Comparison of ENCODE assay signal across 9 cellular contexts in genomic region chr10:77004917-77005564, GRCh38.
DNase-seq lines count a peak whose midpoint lies in the region; ATAC-seq, FAIRE-seq and TF ChIP-seq lines count a peak whose summit lies in the region.
"Had no signal": no experiment of that assay in that cellular context is flagged by ENCODE, and none has a peak within 500 bp of the region (broad histone marks: within the 10 kb centered on the region; RNA-seq: fewer than 3 reads in every experiment).

No MANE protein-coding gene starts in this region.

- DNase-seq in NCI-H2081 (lab: John Stamatoyannopoulos, UW) (peak; percentile 12 to 39), NCI-H2081 treated with DMSO at 0.1 percent for 48 hours (lab: John Stamatoyannopoulos, UW) (no peak), SK-N-SH (peak; percentile 52), foreskin keratinocyte (peak in 1 of 2 donors; percentile 25), pancreas (peak in 1 of 6 donors; percentile 16), GM19240 (ENCODE audit: insufficient read length, low spot score) (no peak)

- H3K4me1 ChIP-seq in SK-N-SH (ENCODE audit: control insufficient read depth in 1 of 2, insufficient read depth in 2 of 2, low read depth in 1 of 2, low read length in 1 of 2): peaks cover 0 to 2% of the 10 kb centered on the region in 2 experiments; a peak in 2 of 4 replicates
- H3K4me1 ChIP-seq in foreskin keratinocyte: no peaks in the 10 kb centered on the region
- H3K4me1 ChIP-seq in pancreas: no peaks in the 10 kb centered on the region

- H3K9me2 ChIP-seq in SK-N-SH: no peaks in the 10 kb centered on the region

- peak; percentile 34 for ATAC-seq in foreskin keratinocyte
- ATAC-seq in pancreas: peak in 3 of 4 donors; percentile 78 to 83 (median 82)
- ATAC-seq in GM18873 (IDR thresholded peaks at IDR 0.05; ENCODE audit: low FRiP score, unreplicated experiment): no peak
- ATAC-seq: activated T-cell treated with anti-CD3 and anti-CD28 coated beads, Interleukin-2, amount 50 U/mL, for 72 hours had no signal

- no peaks in the 10 kb centered on the region for H3F3A ChIP-seq in SK-N-SH (replicated peaks; ENCODE audit: insufficient read depth)

- POLR2A ChIA-PET in SK-N-SH (lab: Yijun Ruan, JAX): interaction anchor here (0.7 to 1.3 kb wide), 4 partner anchors 34 to 104 kb away, joined by 3 to 8 read pairs (median 3); no protein-coding TSS in a partner anchor

- TF ChIP-seq RAD21 in Ishikawa (IDR thresholded peaks at IDR 0.05; ENCODE audit: low read depth) (peak; percentile 72), SK-N-SH (IDR thresholded peaks at IDR 0.05; ENCODE audit: low read length) (peak; percentile 87)

- TF ChIP-seq EP300 in Ishikawa (IDR thresholded peaks at IDR 0.05; ENCODE audit: borderline replicate concordance) (no peak), SK-N-SH (IDR thresholded peaks at IDR 0.05; ENCODE audit: borderline replicate concordance in 1 of 2, low read depth in 1 of 2, low read length in 1 of 2) (no peak)

- H3K27ac ChIP-seq in SK-N-SH (ENCODE audit: low read depth in 2 of 2, low read length in 1 of 2) (peak overlapping the region in 1 of 2 experiments; percentile 82; a peak in 2 of 4 replicates), foreskin keratinocyte (no peak overlapping the region), pancreas (no peak overlapping the region)

- peaks cover 5% of the 10 kb centered on the region; the same call in 1 of the 2 replicates for H3K9me3 ChIP-seq in SK-N-SH
- no peaks in the 10 kb centered on the region for H3K9me3 ChIP-seq in pancreas

- no peak overlapping the region for H3K4me2 ChIP-seq in SK-N-SH

- H3K4me3 ChIP-seq in SK-N-SH (ENCODE audit: low read depth in 2 of 2, low read length in 1 of 2): no peak overlapping the region; a peak in 1 of 4 replicates
- no peak overlapping the region for H3K4me3 ChIP-seq in pancreas

- H4K20me1 ChIP-seq in SK-N-SH (ENCODE audit: insufficient read depth): no peaks in the 10 kb centered on the region

- peak; percentile 41 for FAIRE-seq in pancreas (lab: Jason Lieb, UNC)

- intact Hi-C loops in pancreas (cut with DNase I): no loop called here

- 94% methylated on average over 3 of the region's 3 CpGs for WGBS in SK-N-SH (ENCODE audit: low lambda C conversion rate)
- WGBS in pancreas, 2 donors: 62 to 75% methylated on average over 3 of the region's 3 CpGs

- no peak overlapping the region for H2AFZ ChIP-seq in SK-N-SH (ENCODE audit: low read depth)

- no peaks in the 10 kb centered on the region for H3K27me3 ChIP-seq in SK-N-SH (ENCODE audit: insufficient read depth)
- H3K27me3 ChIP-seq in foreskin keratinocyte: no peaks in the 10 kb centered on the region
- H3K27me3 ChIP-seq in pancreas: no peaks in the 10 kb centered on the region

- no peaks in the 10 kb centered on the region for H3K79me2 ChIP-seq in SK-N-SH (ENCODE audit: insufficient read depth)

- peaks cover 5 to 54% of the 10 kb centered on the region in 2 experiments for H3K36me3 ChIP-seq in SK-N-SH (replicated peaks in 1 of 2; ENCODE audit: control insufficient read depth in 1 of 2, insufficient read depth in 2 of 2, low read length in 1 of 2)
- no peaks in the 10 kb centered on the region for H3K36me3 ChIP-seq in pancreas

- H3K9ac ChIP-seq in SK-N-SH: no peak overlapping the region

- peak; percentile 79 for TF ChIP-seq CTCF in SK-N-SH (IDR thresholded peaks at IDR 0.05)
- TF ChIP-seq CTCF in foreskin keratinocyte (conservative IDR thresholded peaks at IDR 0.05): peak; percentile 68
- TF ChIP-seq CTCF in pancreas (IDR thresholded peaks at IDR 0.05): peak; percentile 55 to 78 (median 70)

- CTCF ChIA-PET in SK-N-SH (lab: Yijun Ruan, JAX): interaction anchor here (0.6 to 3.6 kb wide), 31 partner anchors 10 to 1814 kb away, joined by 3 to 22 read pairs (median 4); no protein-coding TSS in a partner anchor

TF ChIP-seq in Ishikawa, 13 proteins besides CTCF, POLR2A, EP300 and RAD21:
- no peak for TF ChIP-seq TEAD4 (IDR thresholded peaks at IDR 0.05)
- TF ChIP-seq TCF12 (IDR thresholded peaks at IDR 0.05; ENCODE audit: low read depth): no peak
- TF ChIP-seq, protein P1, sequence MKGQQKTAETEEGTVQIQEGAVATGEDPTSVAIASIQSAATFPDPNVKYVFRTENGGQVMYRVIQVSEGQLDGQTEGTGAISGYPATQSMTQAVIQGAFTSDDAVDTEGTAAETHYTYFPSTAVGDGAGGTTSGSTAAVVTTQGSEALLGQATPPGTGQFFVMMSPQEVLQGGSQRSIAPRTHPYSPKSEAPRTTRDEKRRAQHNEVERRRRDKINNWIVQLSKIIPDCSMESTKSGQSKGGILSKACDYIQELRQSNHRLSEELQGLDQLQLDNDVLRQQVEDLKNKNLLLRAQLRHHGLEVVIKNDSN (IDR thresholded peaks at IDR 0.05): no peak
- TF ChIP-seq YY1 (IDR thresholded peaks at IDR 0.05; ENCODE audit: low read depth): no peak
- TF ChIP-seq FOXM1 (IDR thresholded peaks at IDR 0.05; ENCODE audit: borderline replicate concordance, low read depth): no peak
- no peak for TF ChIP-seq REST (IDR thresholded peaks at IDR 0.05; ENCODE audit: low read depth)
- no peak for TF ChIP-seq NFIC (IDR thresholded peaks at IDR 0.05)
- TF ChIP-seq CEBPB (IDR thresholded peaks at IDR 0.05): no peak
TF ChIP-seq in Ishikawa: peak in this region for 0.

TF ChIP-seq in SK-N-SH, 30 proteins besides CTCF, POLR2A, EP300 and RAD21:
- TF ChIP-seq FOSL2 (IDR thresholded peaks at IDR 0.05; ENCODE audit: borderline replicate concordance, low read depth): no peak
- no peak for TF ChIP-seq RXRA (IDR thresholded peaks at IDR 0.05; ENCODE audit: borderline replicate concordance, low read depth)
- peak; percentile 61; the same call in 1 of the 2 replicates for TF ChIP-seq SMC3 (IDR thresholded peaks at IDR 0.05; ENCODE audit: low read depth, low read length)
- peak; percentile 10 for TF ChIP-seq CHD2 (IDR thresholded peaks at IDR 0.05; ENCODE audit: low read length, partially characterized antibody)

Comparison
In these comparisons a context has a peak if more than half of its experiments do, and no peak if none do; other contexts are left out.
1. DNase-seq: peak in NCI-H2081 (2 of 2) and SK-N-SH (single experiment); none in NCI-H2081 treated with DMSO at 0.1 percent for 48 hours (single experiment) and GM19240 (single experiment).
2. Peak in every context shown above with its lines, with median percentiles within 50 percentile points of each other: CTCF ChIP-seq.